Comparison of ENCODE assay signal across 23 cellular contexts in the genomic region with DNA sequence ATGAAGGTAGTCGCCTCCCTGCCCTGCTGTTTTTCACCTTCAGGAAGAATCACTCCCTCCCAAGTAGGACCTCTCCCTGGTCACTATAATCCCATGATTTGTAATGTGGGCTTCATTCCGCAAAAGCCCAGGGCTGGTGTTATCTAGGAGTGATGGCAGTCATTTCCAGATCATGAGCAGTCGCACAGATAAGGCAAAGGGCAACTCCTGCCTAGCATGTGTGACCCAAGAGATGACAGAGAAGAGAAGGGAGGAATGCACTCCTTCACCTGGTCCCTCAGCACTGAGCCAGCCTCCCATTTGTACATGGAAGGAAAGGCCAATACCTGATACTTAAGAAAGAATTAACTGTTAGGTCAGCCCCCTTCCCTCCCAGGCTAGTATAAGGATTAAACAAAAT.
A peak's percentile ranks its signal among the peaks of the same experiment; 100 is the strongest.
DNase-seq lines count a peak whose midpoint lies in the region; ATAC-seq and TF ChIP-seq lines count a peak whose summit lies in the region.
"Had no signal": no experiment of that assay in that cellular context is flagged by ENCODE, and none has a peak within 500 bp of the region (broad histone marks: within the 10 kb centered on the region; RNA-seq: fewer than 3 reads in every experiment).

No MANE protein-coding gene starts in this region.

- H4K8ac ChIP-seq in trophoblast cell (ENCODE audit: low read depth, low read length) = no peak overlapping the region

- ATAC-seq in left cardiac atrium (no peak), HG02852 (IDR thresholded peaks at IDR 0.05; ENCODE audit: unreplicated experiment) (no peak)
- ATAC-seq in activated T-helper 17 cell treated with anti-CD3 and anti-CD28 coated beads, Interleukin-2, amount 50 U/mL, for 72 hours (replicated peaks) = no peak
- ATAC-seq: A549 had no signal

- no peaks in the 10 kb centered on the region for H3K36me3 ChIP-seq in left ventricle myocardium inferior
- H3K36me3 ChIP-seq in right atrium auricular region = no peaks in the 10 kb centered on the region
- peaks cover 0 to 2% of the 10 kb centered on the region in 2 experiments for H3K36me3 ChIP-seq in trophoblast cell (ENCODE audit: control insufficient read depth in 1 of 2, insufficient read depth in 2 of 2, low read length in 2 of 2)
- H3K36me3 ChIP-seq: BLaER1, HAP-1, MG63 had no signal

- H4K91ac ChIP-seq in trophoblast cell (ENCODE audit: low read depth, low read length) = no peak overlapping the region

- no peak overlapping the region for H3K4me3 Mint-ChIP-seq in activated T-helper 17 cell treated with anti-CD3 and anti-CD28 coated beads, Interleukin-2, amount 50 U/mL, for 72 hours
- H3K4me3 Mint-ChIP-seq: CD4-positive, alpha-beta memory T cell; IgD-negative memory B cell had no signal

- TF ChIP-seq CTCF in left ventricle myocardium inferior (IDR thresholded peaks at IDR 0.05; ENCODE audit: borderline replicate concordance) = no peak
- no peak for TF ChIP-seq CTCF in right atrium auricular region (IDR thresholded peaks at IDR 0.05)

- H3K4me3 ChIP-seq in left ventricle myocardium inferior (no peak overlapping the region), right atrium auricular region (no peak overlapping the region), trophoblast cell (ENCODE audit: low read depth, low read length) (no peak overlapping the region)
- H3K4me3 ChIP-seq: A549, BLaER1, HAP-1, MG63 had no signal

- H3K9ac ChIP-seq in trophoblast cell (ENCODE audit: low read length) = no peak overlapping the region
- H3K9ac ChIP-seq: BLaER1 had no signal

- peaks cover 16% of the 10 kb centered on the region for H3K27me3 Mint-ChIP-seq in activated T-helper 17 cell treated with anti-CD3 and anti-CD28 coated beads, Interleukin-2, amount 50 U/mL, for 72 hours

- no peak overlapping the region for H2BK5ac ChIP-seq in trophoblast cell (ENCODE audit: low read depth, low read length, poor library complexity)

- no peak overlapping the region for H3K23ac ChIP-seq in trophoblast cell (ENCODE audit: low read length)

- H3K4me2 ChIP-seq in trophoblast cell (ENCODE audit: low read length) = no peak overlapping the region
- H3K4me2 ChIP-seq: A549, BLaER1 had no signal

- intact Hi-C loops in left ventricle myocardium inferior (cut with micrococcal nuclease) (no loop called here), left cardiac atrium (cut with DNase I) (no loop called here)

- H3K27ac Mint-ChIP-seq in activated T-helper 17 cell treated with anti-CD3 and anti-CD28 coated beads, Interleukin-2, amount 50 U/mL, for 72 hours = no peak overlapping the region
- H3K27ac Mint-ChIP-seq: CD4-positive, alpha-beta memory T cell; IgD-negative memory B cell had no signal

- H3K9me3 ChIP-seq in left ventricle myocardium inferior (replicated peaks) (no peaks in the 10 kb centered on the region), right atrium auricular region (no peaks in the 10 kb centered on the region), trophoblast cell (ENCODE audit: insufficient read depth, low read depth, low read length) (no peaks in the 10 kb centered on the region)
- H3K9me3 ChIP-seq: A549, BLaER1, HAP-1, MG63 had no signal

- no peaks in the 10 kb centered on the region for H3K4me1 Mint-ChIP-seq in activated T-helper 17 cell treated with anti-CD3 and anti-CD28 coated beads, Interleukin-2, amount 50 U/mL, for 72 hours
- H3K4me1 Mint-ChIP-seq: CD4-positive, alpha-beta memory T cell had no signal

- H3K27me3 ChIP-seq in left ventricle myocardium inferior (ENCODE audit: low read depth) = no peaks in the 10 kb centered on the region
- no peaks in the 10 kb centered on the region for H3K27me3 ChIP-seq in right atrium auricular region
- no peaks in the 10 kb centered on the region for H3K27me3 ChIP-seq in trophoblast cell (ENCODE audit: insufficient read depth, low read length)
- H3K27me3 ChIP-seq: BLaER1, MG63 had no signal

- peaks cover 1% of the 10 kb centered on the region for H3K79me1 ChIP-seq in trophoblast cell (ENCODE audit: low read length)

- no peak overlapping the region for H2AFZ ChIP-seq in trophoblast cell (ENCODE audit: insufficient read depth, low read length, poor library complexity)

- no peaks in the 10 kb centered on the region for H3K36me3 Mint-ChIP-seq in activated T-helper 17 cell treated with anti-CD3 and anti-CD28 coated beads, Interleukin-2, amount 50 U/mL, for 72 hours (ENCODE audit: low read depth)
- H3K36me3 Mint-ChIP-seq: CD4-positive, alpha-beta memory T cell had no signal

- peak overlapping the region; percentile 57 for H3K18ac ChIP-seq in trophoblast cell (ENCODE audit: low read length)

- H3K27ac ChIP-seq in left ventricle myocardium inferior (replicated peaks) = peak overlapping the region; percentile 56
- peak overlapping the region; percentile 53 to 61 for H3K27ac ChIP-seq in right atrium auricular region
- no peak overlapping the region for H3K27ac ChIP-seq in trophoblast cell (ENCODE audit: low read depth, low read length)
- H3K27ac ChIP-seq: A549, BLaER1, HL-60 had no signal

- peak overlapping the region; percentile 24 for H2BK12ac ChIP-seq in trophoblast cell (ENCODE audit: low read length)

- no peak overlapping the region for H3K14ac ChIP-seq in trophoblast cell (ENCODE audit: low read length)

- H2AK5ac ChIP-seq in trophoblast cell (ENCODE audit: low read length) = no peak overlapping the region

- H3K4me1 ChIP-seq in left ventricle myocardium inferior = peaks cover 80% of the 10 kb centered on the region
- H3K4me1 ChIP-seq in right atrium auricular region = peaks cover 0 to 58% of the 10 kb centered on the region in 2 donors
- H3K4me1 ChIP-seq in trophoblast cell (ENCODE audit: control insufficient read depth in 1 of 2, insufficient read depth in 2 of 2, low read length in 2 of 2) = peaks cover 3 to 9% of the 10 kb centered on the region in 2 experiments
- H3K4me1 ChIP-seq: A549 had no signal

- H3K4ac ChIP-seq in trophoblast cell (ENCODE audit: low read depth, low read length) = no peak overlapping the region

- WGBS in trophoblast cell (ENCODE audit: extremely low coverage, insufficient coverage, insufficient read length) = no CpG with 5 or more reads among the region's 3 CpGs

- H2BK120ac ChIP-seq in trophoblast cell (ENCODE audit: insufficient read depth, low read length, poor library complexity) = no peak overlapping the region

- H3K9me3 Mint-ChIP-seq in activated T-helper 17 cell treated with anti-CD3 and anti-CD28 coated beads, Interleukin-2, amount 50 U/mL, for 72 hours = no peaks in the 10 kb centered on the region
- H3K9me3 Mint-ChIP-seq: IgD-negative memory B cell had no signal

- no peak overlapping the region for H4K12ac ChIP-seq in trophoblast cell (ENCODE audit: low read depth, low read length)

- DNase-seq in left ventricle myocardium inferior (no peak), left cardiac atrium (no peak), right atrium auricular region (ENCODE audit: low spot score) (no peak), trophoblast cell (no peak)
- no peak for DNase-seq in stimulated activated CD4-positive, alpha-beta T cell treated with anti-CD3 and anti-CD28 coated beads, Interleukin-15, amount 100 ng/mL, for 24 hours
- DNase-seq: CD4-positive, alpha-beta memory T cell; DMS153; GDM1; Karpas-422; MG63; NCI-H1105; NCI-H1694; NCI-H510A; NCI-H774; OCI-M1; SIG-M5 had no signal

- no peaks in the 10 kb centered on the region for H3K79me2 ChIP-seq in trophoblast cell (ENCODE audit: control insufficient read depth, insufficient read depth, low read length, poor library complexity)
